ENCODE assay signal across 8 cellular contexts in the genomic region with DNA sequence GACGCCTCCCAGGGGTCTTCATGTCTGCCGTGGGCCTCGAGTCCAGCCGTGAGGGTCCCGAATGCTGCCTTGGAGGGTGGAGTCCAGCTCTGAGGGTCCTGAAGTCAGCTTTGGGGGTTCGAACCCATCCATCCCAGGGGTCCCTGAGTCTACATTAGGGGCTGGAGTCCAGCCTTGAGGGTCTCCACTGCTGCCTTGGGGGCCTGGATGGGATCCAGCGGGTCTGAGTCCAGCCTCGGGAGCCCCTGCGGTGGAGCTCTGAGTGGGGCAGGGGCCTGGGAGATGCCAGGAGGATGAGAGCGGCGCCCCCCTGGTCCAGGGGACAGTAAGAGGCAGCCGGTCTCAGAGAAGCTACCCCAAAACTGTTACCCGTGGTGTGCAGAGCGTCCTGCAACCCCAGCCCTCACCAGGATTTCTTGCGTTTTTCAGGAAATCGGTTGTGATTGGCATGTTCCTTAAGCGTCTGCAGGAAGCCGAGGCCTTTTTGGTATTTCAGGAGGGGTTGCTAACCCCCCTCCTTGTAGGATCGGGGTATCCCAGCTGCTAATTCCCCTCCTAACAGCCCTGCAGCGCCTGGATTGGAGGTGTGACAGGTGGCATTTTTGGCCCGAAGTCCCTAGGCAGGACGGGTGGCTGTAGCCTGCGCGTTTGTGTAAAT. TPM values are rescaled to one million over a fixed set of nuclear protein-coding genes. Genes with fewer than 3 reads are reported as not detected.
DNase-seq lines count a peak whose midpoint lies in the region; ATAC-seq, FAIRE-seq and TF ChIP-seq lines count a peak whose summit lies in the region.

No MANE protein-coding gene starts in this region.

- H3K27me3 ChIP-seq in Loucy (ENCODE audit: insufficient read depth, low read length, poor library complexity, severe bottlenecking) (no peaks in the 10 kb centered on the region), mucosa of stomach (ENCODE audit: control insufficient read depth, insufficient read depth, low read length) (no peaks in the 10 kb centered on the region)

- H3K9ac ChIP-seq in Loucy (ENCODE audit: low read depth, low read length, poor library complexity, severe bottlenecking): peak overlapping the region; percentile 94
- H3K9ac ChIP-seq in mucosa of stomach (ENCODE audit: low read length): peak overlapping the region; percentile 96

- no peak for TF ChIP-seq CTCF in A549 (IDR thresholded peaks at IDR 0.05)
- no peak for TF ChIP-seq CTCF in Loucy (conservative IDR thresholded peaks at IDR 0.05; ENCODE audit: low read length)

- CTCF ChIA-PET in A549 (lab: Yijun Ruan, JAX): no interaction called here

- H3K9me3 ChIP-seq in A549 (no peaks in the 10 kb centered on the region), Loucy (ENCODE audit: insufficient read depth, low read depth, low read length) (no peaks in the 10 kb centered on the region), mucosa of stomach (ENCODE audit: control insufficient read depth, low read length) (no peaks in the 10 kb centered on the region)

- DNase-seq in A549 (ENCODE audit: low read depth in 1 of 2, low spot score in 1 of 2) (no peak), dermis blood vessel endothelial cell (peak; percentile 50), Ammon's horn (ENCODE audit: low spot score) (no peak), Kasumi-1 (lab: John Stamatoyannopoulos, UW) (no peak), NCI-H748 treated with DMSO at 0.1 percent for 48 hours (lab: John Stamatoyannopoulos, UW) (no peak)

- peak overlapping the region; percentile 98 to 99 for H3K27ac ChIP-seq in A549

- no peak for TF ChIP-seq RAD21 in A549 (conservative IDR thresholded peaks at IDR 0.05 in 1 of 2, IDR thresholded peaks at IDR 0.05 in 1 of 2)

- H3K4me3 ChIP-seq in A549 (peak overlapping the region; percentile 100), Loucy (ENCODE audit: low read length, poor library complexity, severe bottlenecking) (peak overlapping the region; percentile 81), mucosa of stomach (ENCODE audit: low read length) (peak overlapping the region; percentile 63)

- ATAC-seq in A549 (no peak), GM21515 (IDR thresholded peaks at IDR 0.05; ENCODE audit: unreplicated experiment) (no peak)

- WGBS in A549 (ENCODE audit: missing lambda C conversion rate): 47% methylated on average over 20 of the region's 24 CpGs

- H3K79me2 ChIP-seq in Loucy (ENCODE audit: insufficient read depth, low read length): peaks cover 8% of the 10 kb centered on the region; the same call in 1 of the 2 replicates

- no peak for TF ChIP-seq EP300 in A549 (IDR thresholded peaks at IDR 0.05)

- peaks cover 3% of the 10 kb centered on the region for H4K20me1 ChIP-seq in Loucy (ENCODE audit: insufficient read depth, low read length, poor library complexity, severe bottlenecking)

- no peak for FAIRE-seq in A549 (lab: Jason Lieb, UNC)

- H3F3A ChIP-seq in Loucy (ENCODE audit: low read depth): no peaks in the 10 kb centered on the region

- H3K4me2 ChIP-seq in A549: peak overlapping the region; percentile 98
- peak overlapping the region; percentile 73 for H3K4me2 ChIP-seq in Loucy (ENCODE audit: low read depth, low read length, poor library complexity, severe bottlenecking)

- POLR2A ChIA-PET in A549 (lab: Yijun Ruan, JAX): no interaction called here

- H3K4me1 ChIP-seq in A549 (peaks cover 35% of the 10 kb centered on the region; the same call in 2 of the 3 replicates), Loucy (ENCODE audit: insufficient read depth, low read length, poor library complexity, severe bottlenecking) (peaks cover 6% of the 10 kb centered on the region), mucosa of stomach (ENCODE audit: control insufficient read depth, insufficient read depth, low read length) (peaks cover 16% of the 10 kb centered on the region)

- H2AFZ ChIP-seq in Loucy (ENCODE audit: low read length): no peak overlapping the region

- TF ChIP-seq POLR2A in A549 (IDR thresholded peaks at IDR 0.05; ENCODE audit: low read length): no peak

- no peaks in the 10 kb centered on the region for H3K9me2 ChIP-seq in Loucy (replicated peaks; ENCODE audit: low read depth, low read length)

- H3K36me3 ChIP-seq in Loucy (ENCODE audit: insufficient read depth, low read length): no peaks in the 10 kb centered on the region
- no peaks in the 10 kb centered on the region for H3K36me3 ChIP-seq in mucosa of stomach (ENCODE audit: control insufficient read depth, insufficient read depth, low read length)

TF ChIP-seq in A549, 52 proteins besides CTCF, POLR2A, EP300 and RAD21:
- TF ChIP-seq NPAS2 (CRISPR knock-in tag; IDR thresholded peaks at IDR 0.05; ENCODE audit: borderline replicate concordance): no peak
- TF ChIP-seq, protein P1, sequence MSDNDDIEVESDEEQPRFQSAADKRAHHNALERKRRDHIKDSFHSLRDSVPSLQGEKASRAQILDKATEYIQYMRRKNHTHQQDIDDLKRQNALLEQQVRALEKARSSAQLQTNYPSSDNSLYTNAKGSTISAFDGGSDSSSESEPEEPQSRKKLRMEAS (IDR thresholded peaks at IDR 0.05): peak; percentile 25; the same call in 1 of the 2 replicates
TF ChIP-seq in A549: peak in this region for 1.

RNA-seq across cellular contexts. Expression of a gene that starts 1.7 kb away (rescaled TPM):
- polyA plus RNA-seq in A549 (2011; rRNA removed) (22.9 and 26.0 TPM in 2 replicates), A549 (2017; fragmentation: RNase III; extraction: RNeasy Plus Mini Kit Qiagen cat#74134 plus additional on column Dnase treatment) (36.1 to 41.2 TPM (median 39.4 TPM) in 3 replicates)
- 64.3 and 74.2 TPM in 2 replicates for polyA plus RNA-seq in A549 (2012; cell fraction: cytosol; rRNA removed)
- polyA plus RNA-seq in A549 (2012; cell fraction: nucleus; rRNA removed): 78.8 and 93.8 TPM in 2 replicates
- polyA minus RNA-seq in A549 (2011; rRNA and poly(A)+ RNA removed): 10.2 and 14.8 TPM in 2 replicates
- total RNA-seq in dermis blood vessel endothelial cell: 31.7 and 49.9 TPM in 2 replicates

RNA-seq across cellular contexts. Expression of a gene that starts 39.1 kb away (rescaled TPM):
- polyA plus RNA-seq in A549 (2011; rRNA removed): 67.9 and 87.0 TPM in 2 replicates
- 80.7 and 97.7 TPM in 2 replicates for polyA plus RNA-seq in A549 (2012; cell fraction: cytosol; rRNA removed)
- polyA plus RNA-seq in A549 (2012; cell fraction: nucleus; rRNA removed): 200 and 211 TPM in 2 replicates
- polyA plus RNA-seq in A549 (2017; fragmentation: RNase III; extraction: RNeasy Plus Mini Kit Qiagen cat#74134 plus additional on column Dnase treatment): 60.7 to 70.3 TPM (median 64.6 TPM) in 3 replicates
- 101 and 220 TPM in 2 replicates for polyA minus RNA-seq in A549 (2011; rRNA and poly(A)+ RNA removed)
- total RNA-seq in dermis blood vessel endothelial cell: 5.1 and 15.0 TPM in 2 replicates
